In the genomic region with DNA sequence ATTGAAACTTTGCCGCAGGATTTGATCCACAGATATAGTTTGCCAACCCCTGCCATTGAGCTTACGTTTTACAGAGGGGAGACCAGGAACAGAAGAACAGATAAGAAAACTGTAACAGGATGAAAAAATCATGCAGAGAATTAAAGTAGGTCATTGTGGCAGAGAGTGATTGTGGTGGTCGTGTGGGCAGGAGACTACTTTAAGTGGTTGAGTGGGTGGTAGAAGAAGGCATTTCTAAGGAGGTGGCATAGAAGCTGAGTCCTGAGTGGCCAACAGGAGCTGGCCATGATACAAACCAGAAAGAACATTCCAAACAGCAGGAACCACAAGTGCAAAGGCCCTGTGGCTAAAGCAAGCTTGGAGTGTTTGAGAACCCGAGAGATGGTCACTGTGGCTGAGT, we compare ENCODE assay signal across 32 cellular contexts.
"Had no signal": no experiment of that assay in that cellular context is flagged by ENCODE, and none has a peak within 500 bp of the region (broad histone marks: within the 10 kb centered on the region; RNA-seq: fewer than 3 reads in every experiment).

No MANE protein-coding gene starts in this region.

- ATAC-seq: activated CD4-positive, CD25-positive, alpha-beta regulatory T cell treated with anti-CD3 and anti-CD28 coated beads, Interleukin-2, amount 50 U/mL, for 24 hours; activated naive CD8-positive, alpha-beta T cell treated with anti-CD3 and anti-CD28 coated beads, Interleukin-2, amount 50 U/mL, for 24 hours; activated T-cell treated with anti-CD3 and anti-CD28 coated beads, Interleukin-2, amount 50 U/mL, for 4 hours; gastroesophageal sphincter; T-helper 17 cell had no signal

- H3K4me1 Mint-ChIP-seq: activated B cell treated with CpG ODN at 0.5 μM for 24 hours; activated naive CD4-positive, alpha-beta T cell treated with anti-CD3 and anti-CD28 coated beads, Interleukin-2, amount 50 U/mL, for 24 hours; activated naive CD8-positive, alpha-beta T cell treated with anti-CD3 and anti-CD28 coated beads for 36 hours; brain; central memory CD8-positive, alpha-beta T cell had no signal

- H3K27ac Mint-ChIP-seq: activated B cell treated with CpG ODN at 0.5 μM for 24 hours; activated CD4-positive, alpha-beta memory T cell treated with anti-CD3 and anti-CD28 coated beads for 36 hours; activated naive CD4-positive, alpha-beta T cell treated with anti-CD3 and anti-CD28 coated beads for 36 hours; activated naive CD4-positive, alpha-beta T cell treated with anti-CD3 and anti-CD28 coated beads, Interleukin-2, amount 50 U/mL, for 24 hours; activated naive CD8-positive, alpha-beta T cell treated with anti-CD3 and anti-CD28 coated beads for 36 hours; activated naive CD8-positive, alpha-beta T cell treated with anti-CD3 and anti-CD28 coated beads, Interleukin-2, amount 50 U/mL, for 24 hours; activated T-helper 2 cell treated with anti-CD3 and anti-CD28 coated beads, Interferon-gamma antibody, Interleukin-2, Interleukin-4, amounts not matched to agents 10 μg/mL and 5 μg/mL and 100 μg/mL, durations not matched to agents 14 hours and 24 hours and 36 hours; brain; dendritic cell treated with granulocyte-macrophage colony-stimulating factor and Interleukin-4, amounts not matched to agents 40 ng/mL and 50 ng/mL, for 4 days; T-helper 17 cell; T-helper 2 cell treated with Interferon-gamma antibody and Interleukin-4, amounts not matched to agents 5 μg/mL and 100 μg/mL, for 36 hours had no signal

- DNase-seq: activated B cell treated with CpG ODN at 0.5 μM for 24 hours; activated CD4-positive, alpha-beta memory T cell treated with anti-CD3 and anti-CD28 coated beads for 36 hours; activated CD4-positive, alpha-beta T cell treated with anti-CD3 and anti-CD28 coated beads for 48 hours; activated CD8-positive, alpha-beta memory T cell treated with anti-CD3 and anti-CD28 coated beads for 24 hours; activated effector memory CD4-positive, alpha-beta T cell treated with anti-CD3 and anti-CD28 coated beads, Interleukin-2, amount 50 U/mL, for 16 hours; activated naive CD4-positive, alpha-beta T cell treated with anti-CD3 and anti-CD28 coated beads for 36 hours; activated naive CD8-positive, alpha-beta T cell treated with anti-CD3 and anti-CD28 coated beads for 36 hours; activated naive CD8-positive, alpha-beta T cell treated with anti-CD3 and anti-CD28 coated beads, Interleukin-2, amount 50 U/mL, for 24 hours; activated T-cell treated with anti-CD3 and anti-CD28 coated beads, Interleukin-2, amount 50 U/mL, for 4 hours; adrenal gland; amygdala; dorsolateral prefrontal cortex; effector memory CD4-positive, alpha-beta T cell; esophagus squamous epithelium; foreskin melanocyte; T-helper 1 cell; T-helper 17 cell; T1000; WERI-Rb-1 had no signal

- H3K9me3 ChIP-seq: adrenal gland, ascending aorta, breast epithelium, esophagus squamous epithelium, gastroesophageal sphincter had no signal

- H3K27me3 Mint-ChIP-seq: activated CD4-positive, alpha-beta memory T cell treated with anti-CD3 and anti-CD28 coated beads for 36 hours; activated naive CD4-positive, alpha-beta T cell treated with anti-CD3 and anti-CD28 coated beads, Interleukin-2, amount 50 U/mL, for 24 hours; activated naive CD8-positive, alpha-beta T cell treated with anti-CD3 and anti-CD28 coated beads, Interleukin-2, amount 50 U/mL, for 24 hours; brain; central memory CD8-positive, alpha-beta T cell; dendritic cell treated with granulocyte-macrophage colony-stimulating factor and Interleukin-4, amounts not matched to agents 40 ng/mL and 50 ng/mL, for 4 days; T-helper 17 cell had no signal

- H3K27ac ChIP-seq: adrenal gland, ascending aorta, breast epithelium, cardiac muscle cell, coronary artery, dorsolateral prefrontal cortex, epithelial cell of prostate, esophagus squamous epithelium, gastroesophageal sphincter, WERI-Rb-1 had no signal

- H3K9me3 Mint-ChIP-seq: activated B cell treated with CpG ODN at 0.5 μM for 24 hours; activated CD4-positive, alpha-beta memory T cell treated with anti-CD3 and anti-CD28 coated beads for 36 hours; activated naive CD4-positive, alpha-beta T cell treated with anti-CD3 and anti-CD28 coated beads for 36 hours; activated naive CD4-positive, alpha-beta T cell treated with anti-CD3 and anti-CD28 coated beads, Interleukin-2, amount 50 U/mL, for 24 hours; activated naive CD8-positive, alpha-beta T cell treated with anti-CD3 and anti-CD28 coated beads for 36 hours; activated naive CD8-positive, alpha-beta T cell treated with anti-CD3 and anti-CD28 coated beads, Interleukin-2, amount 50 U/mL, for 24 hours; activated T-cell treated with anti-CD3 and anti-CD28 coated beads, Interleukin-2, amount 50 U/mL, for 4 hours; activated T-helper 2 cell treated with anti-CD3 and anti-CD28 coated beads, Interferon-gamma antibody, Interleukin-2, Interleukin-4, amounts not matched to agents 10 μg/mL and 5 μg/mL and 100 μg/mL, durations not matched to agents 14 hours and 24 hours and 36 hours; central memory CD8-positive, alpha-beta T cell; dendritic cell treated with granulocyte-macrophage colony-stimulating factor and Interleukin-4, amounts not matched to agents 40 ng/mL and 50 ng/mL, for 4 days; T-helper 2 cell treated with Interferon-gamma antibody and Interleukin-4, amounts not matched to agents 5 μg/mL and 100 μg/mL, for 36 hours had no signal

- H3K36me3 Mint-ChIP-seq: activated CD4-positive, alpha-beta memory T cell treated with anti-CD3 and anti-CD28 coated beads for 36 hours had no signal

- H3K27me3 ChIP-seq: adrenal gland, ascending aorta, breast epithelium, cardiac muscle cell, dorsolateral prefrontal cortex, esophagus squamous epithelium, gastroesophageal sphincter had no signal

- H3K4me3 Mint-ChIP-seq: activated B cell treated with CpG ODN at 0.5 μM for 24 hours; activated CD4-positive, alpha-beta memory T cell treated with anti-CD3 and anti-CD28 coated beads for 36 hours; activated naive CD4-positive, alpha-beta T cell treated with anti-CD3 and anti-CD28 coated beads for 36 hours; activated naive CD4-positive, alpha-beta T cell treated with anti-CD3 and anti-CD28 coated beads, Interleukin-2, amount 50 U/mL, for 24 hours; activated naive CD8-positive, alpha-beta T cell treated with anti-CD3 and anti-CD28 coated beads for 36 hours; activated naive CD8-positive, alpha-beta T cell treated with anti-CD3 and anti-CD28 coated beads, Interleukin-2, amount 50 U/mL, for 24 hours; activated T-cell treated with anti-CD3 and anti-CD28 coated beads, Interleukin-2, amount 50 U/mL, for 4 hours; brain; central memory CD8-positive, alpha-beta T cell; dendritic cell treated with granulocyte-macrophage colony-stimulating factor and Interleukin-4, amounts not matched to agents 40 ng/mL and 50 ng/mL, for 4 days; T-helper 17 cell; T-helper 2 cell treated with Interferon-gamma antibody and Interleukin-4, amounts not matched to agents 5 μg/mL and 100 μg/mL, for 36 hours had no signal

- H3K4me1 ChIP-seq: adrenal gland, ascending aorta, breast epithelium, esophagus squamous epithelium, gastroesophageal sphincter had no signal

- H3K4me3 ChIP-seq: adrenal gland, ascending aorta, breast epithelium, cardiac muscle cell, coronary artery, dorsolateral prefrontal cortex, esophagus squamous epithelium, gastroesophageal sphincter had no signal

- H3K36me3 ChIP-seq: adrenal gland, breast epithelium, cardiac muscle cell, esophagus squamous epithelium, WERI-Rb-1 had no signal
